Comparison of ENCODE assay signal across 1 cellular context in genomic region chr18:9404565-9405060, GRCh38.
A peak's percentile ranks its signal among the peaks of the same experiment; 100 is the strongest.
TF ChIP-seq lines count a peak whose summit lies in the region.

No MANE protein-coding gene starts in this region.

TF ChIP-seq in K562, 482 proteins besides CTCF, POLR2A, EP300 and RAD21 (continued from another document and continues in another):
- peak in 1 of 2 experiments; percentile 58; a peak in 1 of 4 replicates for TF ChIP-seq ZNF639 (CRISPR knock-in tag; conservative IDR thresholded peaks at IDR 0.05 in 1 of 2, IDR thresholded peaks at IDR 0.05 in 1 of 2)
- TF ChIP-seq DNMT1 (IDR thresholded peaks at IDR 0.05): no peak
- TF ChIP-seq RUNX1 (IDR thresholded peaks at IDR 0.05; ENCODE audit: low read depth): no peak
- TF ChIP-seq TAF9B (IDR thresholded peaks at IDR 0.05; ENCODE audit: partially characterized antibody): peak; percentile 18
- TF ChIP-seq PHB2 (IDR thresholded peaks at IDR 0.05; ENCODE audit: low read depth): no peak
- TF ChIP-seq GATA2 (CRISPR knock-in tag; IDR thresholded peaks at IDR 0.05): peak; percentile 48; the same call in 1 of the 2 replicates
- TF ChIP-seq TFAP4 (CRISPR knock-in tag; IDR thresholded peaks at IDR 0.05; ENCODE audit: borderline replicate concordance): peak; percentile 38; the same call in 1 of the 2 replicates
- TF ChIP-seq CTBP1 (IDR thresholded peaks at IDR 0.05; ENCODE audit: borderline replicate concordance): peak; percentile 74; the same call in 1 of the 2 replicates
- TF ChIP-seq CHD7 (IDR thresholded peaks at IDR 0.05; ENCODE audit: low read depth, low read length): peak; percentile 94
- no peak for TF ChIP-seq ETS1 (conservative IDR thresholded peaks at IDR 0.05; ENCODE audit: control insufficient read depth, low read depth, low read length)
- no peak for TF ChIP-seq PATZ1 (CRISPR knock-in tag; IDR thresholded peaks at IDR 0.05; ENCODE audit: borderline replicate concordance)
- TF ChIP-seq CBFB (CRISPR knock-in tag; IDR thresholded peaks at IDR 0.05): no peak
- TF ChIP-seq YY1 (IDR thresholded peaks at IDR 0.05; ENCODE audit: borderline replicate concordance in 1 of 3, control insufficient read depth in 1 of 3, extremely low read depth in 1 of 3, insufficient read depth in 3 of 3, insufficient read length in 1 of 3, insufficient replicate concordance in 2 of 3, low read depth in 1 of 3, low read length in 2 of 3): peak in 1 of 3 experiments; percentile 6
- TF ChIP-seq ZNF668 (CRISPR knock-in tag; IDR thresholded peaks at IDR 0.05): no peak
- TF ChIP-seq FOXJ2 (tag; IDR thresholded peaks at IDR 0.05): no peak
- TF ChIP-seq ATF6 (CRISPR knock-in tag; IDR thresholded peaks at IDR 0.05): 0 out of 2 replicates have a peak, but pooled peaks have one; percentile 64
- no peak for TF ChIP-seq ZNF551 (CRISPR knock-in tag; IDR thresholded peaks at IDR 0.05)
- 0 out of 2 replicates have a peak, but pooled peaks have one; percentile 11 for TF ChIP-seq TCF15 (CRISPR knock-in tag; IDR thresholded peaks at IDR 0.05)
- TF ChIP-seq DEAF1 (CRISPR knock-in tag; IDR thresholded peaks at IDR 0.05): no peak
- TF ChIP-seq CHD4 (IDR thresholded peaks at IDR 0.05; ENCODE audit: insufficient read depth, insufficient replicate concordance, low read depth, low read length, poor library complexity, severe bottlenecking): no peak
- TF ChIP-seq CHCHD3 (CRISPR knock-in tag; IDR thresholded peaks at IDR 0.05): no peak
- 0 out of 2 replicates have a peak, but pooled peaks have one; percentile 50 for TF ChIP-seq KLF16 (IDR thresholded peaks at IDR 0.05)
- TF ChIP-seq DPF2 (IDR thresholded peaks at IDR 0.05): peak; percentile 84
- no peak for TF ChIP-seq BRF2 (IDR thresholded peaks at IDR 0.05; ENCODE audit: borderline replicate concordance, insufficient read depth, insufficient read length)
- 0 out of 2 replicates have a peak, but pooled peaks have one; percentile 27 for TF ChIP-seq ZFP1 (CRISPR knock-in tag; IDR thresholded peaks at IDR 0.05)
- TF ChIP-seq PKNOX1 (IDR thresholded peaks at IDR 0.05): peak; percentile 84
